8 cellular contexts compared by ENCODE assay signal in genomic region chr9:91659529-91660294, GRCh38.
DNase-seq lines count a peak whose midpoint lies in the region; ATAC-seq and TF ChIP-seq lines count a peak whose summit lies in the region.

No MANE protein-coding gene starts in this region.

- H3K27me3 ChIP-seq in breast epithelium (no peaks in the 10 kb centered on the region), fibroblast of lung (ENCODE audit: control insufficient read depth, insufficient read depth, low read length) (peaks cover 2% of the 10 kb centered on the region), transverse colon (no peaks in the 10 kb centered on the region)

- peaks cover 7% of the 10 kb centered on the region for H3K4me1 Mint-ChIP-seq in MCF 10A (ENCODE audit: insufficient read depth, unreplicated experiment)

- H3K4me1 ChIP-seq in breast epithelium: no peaks in the 10 kb centered on the region
- H3K4me1 ChIP-seq in OCI-LY7 (ENCODE audit: insufficient read depth, low read length, poor library complexity, severe bottlenecking): no peaks in the 10 kb centered on the region
- H3K4me1 ChIP-seq in fibroblast of lung (ENCODE audit: control insufficient read depth, extremely low read depth, insufficient read depth, low read length): no peaks in the 10 kb centered on the region
- H3K4me1 ChIP-seq in transverse colon: no peaks in the 10 kb centered on the region

- H3K9ac ChIP-seq in fibroblast of lung (ENCODE audit: insufficient read depth, low read length): no peak overlapping the region

- no peaks in the 10 kb centered on the region for H3K9me2 ChIP-seq in OCI-LY7 (ENCODE audit: insufficient read depth, low read length)

- no peak overlapping the region for H3K4me3 Mint-ChIP-seq in MCF 10A (ENCODE audit: unreplicated experiment)

- H3K36me3 ChIP-seq in breast epithelium (no peaks in the 10 kb centered on the region), OCI-LY7 (ENCODE audit: insufficient read depth, low read length) (no peaks in the 10 kb centered on the region), fibroblast of lung (ENCODE audit: control insufficient read depth, insufficient read depth, low read length) (no peaks in the 10 kb centered on the region), transverse colon (no peaks in the 10 kb centered on the region)

- H4K20me1 ChIP-seq in OCI-LY7 (ENCODE audit: insufficient read depth, low read length): no peaks in the 10 kb centered on the region
- H4K20me1 ChIP-seq in fibroblast of lung (ENCODE audit: control insufficient read depth, extremely low read depth, insufficient read depth, low read length): no peaks in the 10 kb centered on the region

- H3K27ac ChIP-seq in breast epithelium (no peak overlapping the region), OCI-LY7 (ENCODE audit: low read depth, low read length, poor library complexity, severe bottlenecking) (no peak overlapping the region), fibroblast of lung (ENCODE audit: insufficient read depth, low read length) (no peak overlapping the region), transverse colon (no peak overlapping the region)

- H3K4me2 ChIP-seq in OCI-LY7 (ENCODE audit: low read length): no peak overlapping the region
- H3K4me2 ChIP-seq in fibroblast of lung (ENCODE audit: extremely low read depth, insufficient read depth, low read length): no peak overlapping the region

- TF ChIP-seq POLR2A in breast epithelium (IDR thresholded peaks at IDR 0.05): no peak
- TF ChIP-seq POLR2A in transverse colon (IDR thresholded peaks at IDR 0.05): no peak

- TF ChIP-seq CTCF in MCF 10A (IDR thresholded peaks at IDR 0.05; ENCODE audit: unreplicated experiment) (no peak), breast epithelium (IDR thresholded peaks at IDR 0.05) (no peak), OCI-LY7 (conservative IDR thresholded peaks at IDR 0.05; ENCODE audit: low read length) (peak; percentile 53), fibroblast of lung (conservative IDR thresholded peaks at IDR 0.05 in 1 of 2, IDR thresholded peaks at IDR 0.05 in 1 of 2; ENCODE audit: low read depth in 1 of 2, low read length in 2 of 2) (peak; percentile 53 to 85), transverse colon (IDR thresholded peaks at IDR 0.05) (peak; percentile 25 to 48 (median 36))

- no peak for TF ChIP-seq EP300 in transverse colon (IDR thresholded peaks at IDR 0.05; ENCODE audit: low read depth)

- H3K9me3 ChIP-seq in breast epithelium (no peaks in the 10 kb centered on the region), OCI-LY7 (ENCODE audit: low read length) (no peaks in the 10 kb centered on the region), fibroblast of lung (ENCODE audit: control insufficient read depth, insufficient read depth, low read depth, low read length) (no peaks in the 10 kb centered on the region), transverse colon (no peaks in the 10 kb centered on the region)

- no TSS peak for BruUV-seq in MCF 10A (replicated peaks; lab: Mats Ljungman, UMichigan)
- BruUV-seq in OCI-LY7 (replicated peaks; lab: Mats Ljungman, UMichigan): no TSS peak

- no peaks in the 10 kb centered on the region for H3K9me3 Mint-ChIP-seq in MCF 10A (ENCODE audit: unreplicated experiment)

- no peak overlapping the region for H2AFZ ChIP-seq in OCI-LY7 (ENCODE audit: low read length)
- H2AFZ ChIP-seq in fibroblast of lung (ENCODE audit: low read length): no peak overlapping the region

- CTCF ChIA-PET in MCF 10A (lab: Yijun Ruan, JAX) (interaction anchor here (0.7 to 1.4 kb wide), 5 partner anchors 12 to 1591 kb away, joined by 3 to 6 read pairs (median 3); no protein-coding TSS in a partner anchor), OCI-LY7 (lab: Charles Lee; ENCODE audit: unreplicated experiment) (no interaction called here)

- in situ Hi-C loops in transverse colon (cut with MboI; ENCODE audit: low pct_ligation_motif_present in 1 of 4, low pct_unique_long_range_greater_than_20kb in 1 of 4, low sequenced_read_pairs in 3 of 4): no loop called here

- H3K27ac Mint-ChIP-seq in MCF 10A (ENCODE audit: low read depth, unreplicated experiment): no peak overlapping the region

- POLR2A ChIA-PET in MCF 10A (lab: Yijun Ruan, JAX): no interaction called here
- POLR2A ChIA-PET in OCI-LY7 (lab: Charles Lee): interaction anchor here (0.6 kb wide), 1 partner anchor 65 kb away, joined by 3 read pairs; no protein-coding TSS in a partner anchor

- no peak overlapping the region for H3K4me3 ChIP-seq in breast epithelium
- no peak overlapping the region for H3K4me3 ChIP-seq in OCI-LY7 (ENCODE audit: low read depth, low read length, poor library complexity, severe bottlenecking)
- no peak overlapping the region for H3K4me3 ChIP-seq in fibroblast of lung (replicated peaks in 1 of 4; ENCODE audit: control extremely low read depth in 1 of 4, insufficient read depth in 1 of 4, low read depth in 3 of 4, low read length in 4 of 4)
- no peak overlapping the region for H3K4me3 ChIP-seq in transverse colon

- 54% methylated on average over 3 to 4 of the region's 4 CpGs for WGBS in transverse colon (ENCODE audit: low coverage in 1 of 2), 2 donors

- no peaks in the 10 kb centered on the region for H3K36me3 Mint-ChIP-seq in MCF 10A (ENCODE audit: insufficient read depth, unreplicated experiment)

- intact Hi-C loops in MCF 10A (cut with micrococcal nuclease): no loop called here
- intact Hi-C loops in breast epithelium (cut with DNase I; ENCODE audit: low total_unique reads): no loop called here
- intact Hi-C loops in OCI-LY7 (cut with micrococcal nuclease; ENCODE audit: unreplicated experiment): no loop called here
- intact Hi-C loops in transverse colon (cut with DNase I; ENCODE audit: low total_unique reads): no loop called here

- no peak for ATAC-seq in HG03439 (IDR thresholded peaks at IDR 0.05; ENCODE audit: unreplicated experiment)

- no peaks in the 10 kb centered on the region for H3K79me2 ChIP-seq in OCI-LY7 (ENCODE audit: insufficient read depth, low read depth, low read length)
- no peaks in the 10 kb centered on the region for H3K79me2 ChIP-seq in fibroblast of lung (ENCODE audit: control insufficient read depth, insufficient read depth, low read length)

- H3K27me3 Mint-ChIP-seq in MCF 10A (ENCODE audit: insufficient read depth, unreplicated experiment): peaks cover 13% of the 10 kb centered on the region

- peak; percentile 18 for DNase-seq in MCF 10A (ENCODE audit: unreplicated experiment)
- DNase-seq in breast epithelium (ENCODE audit: low spot score in 2 of 2): no peak
- no peak for DNase-seq in OCI-LY7 (ENCODE audit: low spot score)
- DNase-seq in fibroblast of lung (ENCODE audit: low read depth in 2 of 2): peak; percentile 35 to 49
- no peak for DNase-seq in transverse colon
- no peak for DNase-seq in stimulated activated CD8-positive, alpha-beta memory T cell treated with anti-CD3 and anti-CD28 coated beads, Interleukin-4, amount 100 ng/mL, for 48 hours
- no peak for DNase-seq in LoVo (ENCODE audit: low spot score)

Comparison
In these comparisons a context has a peak if more than half of its experiments do, and no peak if none do; other contexts are left out.
1. DNase-seq: peak in MCF 10A (single experiment) and fibroblast of lung (2 of 2); none in breast epithelium (0 of 2), OCI-LY7 (single experiment), transverse colon (single experiment), stimulated activated CD8-positive, alpha-beta memory T cell treated with anti-CD3 and anti-CD28 coated beads, Interleukin-4, amount 100 ng/mL, for 48 hours (single experiment) and LoVo (single experiment).
2. CTCF ChIP-seq: peak in OCI-LY7 (single experiment), fibroblast of lung (2 of 2) and transverse colon (5 of 5); none in MCF 10A (single experiment) and breast epithelium (0 of 3).